20 cellular contexts compared by ENCODE assay signal in the genomic region with DNA sequence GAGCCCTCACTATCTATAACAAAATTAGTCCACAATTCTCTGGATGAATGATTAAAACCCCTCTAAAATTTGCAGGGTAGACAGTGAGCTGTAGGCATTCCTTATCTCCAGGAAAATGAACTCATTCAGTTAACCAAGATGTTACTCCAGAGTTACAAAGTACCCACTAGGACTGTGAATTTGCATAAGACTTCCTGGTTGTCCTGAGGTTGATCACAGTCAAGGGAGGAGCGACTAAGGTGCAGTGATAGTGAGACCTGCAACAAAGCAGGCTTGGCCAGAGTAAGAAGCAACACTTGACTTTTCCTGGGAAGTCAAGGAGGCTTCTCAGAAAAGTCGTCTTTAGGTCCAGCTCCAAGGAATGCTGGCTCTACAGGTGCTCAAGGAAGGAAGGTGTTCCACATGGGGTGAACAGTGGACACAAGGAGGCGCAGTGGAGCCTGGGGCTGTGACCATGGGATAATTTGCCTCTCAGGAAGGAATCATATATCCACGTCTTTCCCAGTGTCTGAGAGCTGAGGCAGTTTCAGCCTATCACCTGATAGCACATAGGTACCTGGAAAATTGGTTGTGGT.
A peak's percentile ranks its signal among the peaks of the same experiment; 100 is the strongest.
DNase-seq lines count a peak whose midpoint lies in the region; ATAC-seq and TF ChIP-seq lines count a peak whose summit lies in the region.
"Had no signal": no experiment of that assay in that cellular context is flagged by ENCODE, and none has a peak within 500 bp of the region (broad histone marks: within the 10 kb centered on the region; RNA-seq: fewer than 3 reads in every experiment).

No MANE protein-coding gene starts in this region.

- H3K27me3 ChIP-seq in MM.1S (replicated peaks; ENCODE audit: insufficient read depth, low read length), result no peaks in the 10 kb centered on the region
- H3K27me3 ChIP-seq: SJSA1 had no signal

- peak overlapping the region; percentile 25; the same call in 1 of the 2 replicates for H2AFZ ChIP-seq in MM.1S (ENCODE audit: low read length)
- H2AFZ ChIP-seq: parathyroid adenoma had no signal

- peak; percentile 2 for DNase-seq in DMS153 (lab: John Stamatoyannopoulos, UW)
- peak; percentile 24 for DNase-seq in MM.1S
- peak; percentile 10 for DNase-seq in endothelial cell (ENCODE audit: low spot score)
- peak; percentile 20 for DNase-seq in mucosa of gallbladder (ENCODE audit: low spot score)
- DNase-seq in stimulated activated effector memory CD8-positive, alpha-beta T cell treated with anti-CD3 and anti-CD28 coated beads, Interleukin-12 subunit alpha, Interleukin-12 subunit beta, amount 100 ng/mL, for 72 hours (ENCODE audit: low spot score in 2 of 2), result no peak
- DNase-seq in NCI-H524 treated with DMSO at 0.1 percent for 48 hours (lab: John Stamatoyannopoulos, UW), result no peak
- no peak for DNase-seq in A172 (ENCODE audit: low spot score)
- DNase-seq: activated CD8-positive, alpha-beta memory T cell treated with anti-CD3 and anti-CD28 coated beads, Interleukin-2, amount 50 U/mL, for 4 hours; activated gamma-delta T cell; effector memory CD8-positive, alpha-beta T cell; hippocampal formation; left ventricle myocardium inferior; NCI-H1694; stimulated activated CD4-positive, alpha-beta T cell treated with anti-CD3 and anti-CD28 coated beads, Interleukin-4, amount 100 ng/mL, for 4 hours; stimulated activated CD8-positive, alpha-beta memory T cell treated with anti-CD3 and anti-CD28 coated beads, Interleukin-4, amount 100 ng/mL, for 48 hours had no signal

- TF ChIP-seq CTCF in MM.1S (IDR thresholded peaks at IDR 0.05; ENCODE audit: low read length) (peak; percentile 32), endothelial cell (IDR thresholded peaks at IDR 0.05; ENCODE audit: unreplicated experiment) (no peak)

- H3K4me1 Mint-ChIP-seq in endothelial cell (ENCODE audit: unreplicated experiment), result peaks cover 22% of the 10 kb centered on the region
- H3K4me1 Mint-ChIP-seq in stimulated activated effector memory CD8-positive, alpha-beta T cell treated with anti-CD3 and anti-CD28 coated beads, Interleukin-12 subunit alpha, Interleukin-12 subunit beta, amount 100 ng/mL, for 72 hours, result no peaks in the 10 kb centered on the region
- H3K4me1 Mint-ChIP-seq: central memory CD8-positive, alpha-beta T cell had no signal

- no peak for ATAC-seq in stimulated activated effector memory CD8-positive, alpha-beta T cell treated with anti-CD3 and anti-CD28 coated beads, Interleukin-12 subunit alpha, Interleukin-12 subunit beta, amount 100 ng/mL, for 72 hours
- no peak for ATAC-seq in GM18873 (IDR thresholded peaks at IDR 0.05; ENCODE audit: low FRiP score, unreplicated experiment)
- ATAC-seq: effector memory CD8-positive, alpha-beta T cell had no signal

- H3K27ac ChIP-seq in MM.1S (ENCODE audit: low read length), result no peak overlapping the region
- H3K27ac ChIP-seq: left ventricle myocardium inferior, parathyroid adenoma, SJSA1 had no signal

- H3K79me2 ChIP-seq in MM.1S (ENCODE audit: low read length), result no peaks in the 10 kb centered on the region
- H3K79me2 ChIP-seq: parathyroid adenoma had no signal

- no peaks in the 10 kb centered on the region for H4K20me1 ChIP-seq in MM.1S (ENCODE audit: insufficient read depth, low read length)

- H3K4me1 ChIP-seq in MM.1S (ENCODE audit: low read length), result peaks cover 6% of the 10 kb centered on the region; the same call in 1 of the 2 replicates
- H3K4me1 ChIP-seq: Caco-2, left ventricle myocardium inferior, parathyroid adenoma, SJSA1 had no signal

- H3K4me2 ChIP-seq in MM.1S (ENCODE audit: low read depth, low read length), result peak overlapping the region; percentile 19; the same call in 1 of the 2 replicates

- no peaks in the 10 kb centered on the region for H3K9me2 ChIP-seq in MM.1S (replicated peaks; ENCODE audit: insufficient read depth, low read length)

- H3K9me3 ChIP-seq in MM.1S (replicated peaks; ENCODE audit: insufficient read depth, low read length), result no peaks in the 10 kb centered on the region
- H3K9me3 ChIP-seq: Caco-2 had no signal

- no peaks in the 10 kb centered on the region for H3F3A ChIP-seq in MM.1S (ENCODE audit: insufficient read depth, low read length)

- H3K27ac Mint-ChIP-seq in endothelial cell (ENCODE audit: unreplicated experiment), result no peak overlapping the region
- no peak overlapping the region for H3K27ac Mint-ChIP-seq in stimulated activated effector memory CD8-positive, alpha-beta T cell treated with anti-CD3 and anti-CD28 coated beads, Interleukin-12 subunit alpha, Interleukin-12 subunit beta, amount 100 ng/mL, for 72 hours
- H3K27ac Mint-ChIP-seq: effector memory CD8-positive, alpha-beta T cell had no signal

- H3K36me3 Mint-ChIP-seq in endothelial cell (ENCODE audit: low read depth, unreplicated experiment), result no peaks in the 10 kb centered on the region
- no peaks in the 10 kb centered on the region for H3K36me3 Mint-ChIP-seq in stimulated activated effector memory CD8-positive, alpha-beta T cell treated with anti-CD3 and anti-CD28 coated beads, Interleukin-12 subunit alpha, Interleukin-12 subunit beta, amount 100 ng/mL, for 72 hours

- no peak overlapping the region for H3K4me3 Mint-ChIP-seq in endothelial cell (ENCODE audit: unreplicated experiment)
- no peak overlapping the region for H3K4me3 Mint-ChIP-seq in stimulated activated effector memory CD8-positive, alpha-beta T cell treated with anti-CD3 and anti-CD28 coated beads, Interleukin-12 subunit alpha, Interleukin-12 subunit beta, amount 100 ng/mL, for 72 hours
- H3K4me3 Mint-ChIP-seq: central memory CD8-positive, alpha-beta T cell; effector memory CD8-positive, alpha-beta T cell had no signal

- no peaks in the 10 kb centered on the region for H3K36me3 ChIP-seq in MM.1S (replicated peaks; ENCODE audit: insufficient read depth, low read length)
- H3K36me3 ChIP-seq: left ventricle myocardium inferior, SJSA1 had no signal

- H3K9ac ChIP-seq in MM.1S (ENCODE audit: low read length), result no peak overlapping the region
- H3K9ac ChIP-seq: parathyroid adenoma had no signal

- H3K27me3 Mint-ChIP-seq in endothelial cell (ENCODE audit: unreplicated experiment), result no peaks in the 10 kb centered on the region
- H3K27me3 Mint-ChIP-seq: central memory CD8-positive, alpha-beta T cell; effector memory CD8-positive, alpha-beta T cell had no signal

- no peaks in the 10 kb centered on the region for H3K9me3 Mint-ChIP-seq in endothelial cell (ENCODE audit: unreplicated experiment)
- H3K9me3 Mint-ChIP-seq in stimulated activated effector memory CD8-positive, alpha-beta T cell treated with anti-CD3 and anti-CD28 coated beads, Interleukin-12 subunit alpha, Interleukin-12 subunit beta, amount 100 ng/mL, for 72 hours, result peaks cover 20% of the 10 kb centered on the region

- no peak overlapping the region for H3K4me3 ChIP-seq in MM.1S (ENCODE audit: low read length)
- H3K4me3 ChIP-seq: left ventricle myocardium inferior, SJSA1 had no signal

Comparison
In these comparisons a context has a peak if more than half of its experiments do, and no peak if none do; other contexts are left out.
1. DNase-seq: peak in DMS153 (single experiment), MM.1S (single experiment), endothelial cell (single experiment) and mucosa of gallbladder (single experiment); none in stimulated activated effector memory CD8-positive, alpha-beta T cell treated with anti-CD3 and anti-CD28 coated beads, Interleukin-12 subunit alpha, Interleukin-12 subunit beta, amount 100 ng/mL, for 72 hours (0 of 2), NCI-H524 treated with DMSO at 0.1 percent for 48 hours (single experiment) and A172 (single experiment).